ENCODE assay signal across 18 cellular contexts in genomic region chr11:57224537-57224936, GRCh38. TPM values are rescaled to one million over a fixed set of nuclear protein-coding genes. Genes with fewer than 3 reads are reported as not detected.
DNase-seq lines count a peak whose midpoint lies in the region; ATAC-seq and TF ChIP-seq lines count a peak whose summit lies in the region.
"Had no signal": no experiment of that assay in that cellular context is flagged by ENCODE, and none has a peak within 500 bp of the region (broad histone marks: within the 10 kb centered on the region; RNA-seq: fewer than 3 reads in every experiment).

No MANE protein-coding gene starts in this region.

- H3K4me1 ChIP-seq in A673 (ENCODE audit: insufficient read depth, low read length, poor library complexity, severe bottlenecking) (no peaks in the 10 kb centered on the region), foreskin keratinocyte (peaks cover 7% of the 10 kb centered on the region)
- H3K4me1 ChIP-seq: HAP-1 had no signal

- H3K27me3 ChIP-seq in A673 (replicated peaks; ENCODE audit: insufficient read depth, low read depth, low read length, poor library complexity): no peaks in the 10 kb centered on the region
- peaks cover 8% of the 10 kb centered on the region for H3K27me3 ChIP-seq in foreskin keratinocyte

- no peak for TF ChIP-seq CTCF in A673 (conservative IDR thresholded peaks at IDR 0.05; ENCODE audit: low read depth, low read length)
- TF ChIP-seq CTCF in foreskin keratinocyte (conservative IDR thresholded peaks at IDR 0.05): peak; percentile 12

- no peak overlapping the region for H3K27ac ChIP-seq in A673 (ENCODE audit: low read depth, low read length, poor library complexity, severe bottlenecking)
- H3K27ac ChIP-seq in foreskin keratinocyte: no peak overlapping the region

- H3K9me3 ChIP-seq in A673 (ENCODE audit: low read depth, low read length, poor library complexity, severe bottlenecking): no peaks in the 10 kb centered on the region
- H3K9me3 ChIP-seq: HAP-1 had no signal

- CTCF ChIA-PET in A673 (lab: Charles Lee): interaction anchor here (1.0 kb wide), 1 partner anchor 25 kb away, joined by 3 read pairs; no protein-coding TSS in a partner anchor

- ATAC-seq in foreskin keratinocyte (peak; percentile 90), GM19452 (IDR thresholded peaks at IDR 0.05; ENCODE audit: unreplicated experiment) (no peak)
- ATAC-seq: activated CD8-positive, alpha-beta T cell treated with anti-CD3 and anti-CD28 coated beads for 36 hours; Right ventricle myocardium inferior; WTC11 had no signal

- H3K36me3 ChIP-seq in A673 (ENCODE audit: insufficient read depth, low read length, poor library complexity, severe bottlenecking): no peaks in the 10 kb centered on the region
- H3K36me3 ChIP-seq: HAP-1 had no signal

- DNase-seq in A673 (ENCODE audit: low spot score) (peak; percentile 23), HCEC 1CT (peak; percentile 91), amniotic epithelial cell (ENCODE audit: low read depth) (peak; percentile 62), foreskin keratinocyte (peak; percentile 32 to 62), SIG-M5 (lab: John Stamatoyannopoulos, UW) (no peak), NCI-H1417 (lab: John Stamatoyannopoulos, UW) (no peak), DMS79 treated with DMSO at 0.1 percent for 48 hours (lab: John Stamatoyannopoulos, UW) (no peak)
- DNase-seq: activated CD8-positive, alpha-beta T cell treated with anti-CD3 and anti-CD28 coated beads for 36 hours; effector CD8-positive, alpha-beta T cell; GF-D8; immature natural killer cell; NCI-H1092 treated with DMSO at 0.1 percent for 48 hours had no signal

- no TSS peak for BruUV-seq in A673 (replicated peaks; lab: Mats Ljungman, UMichigan)

- intact Hi-C loops in A673 (cut with micrococcal nuclease; ENCODE audit: unreplicated experiment): no loop called here

- no peak overlapping the region for H3K4me3 ChIP-seq in A673 (ENCODE audit: low read depth, low read length, poor library complexity, severe bottlenecking)
- H3K4me3 ChIP-seq: HAP-1 had no signal

- POLR2A ChIA-PET in A673 (lab: Charles Lee; ENCODE audit: low non-redundant PET): no interaction called here

RNA-seq across cellular contexts. Expression of gene APLNR, which starts 12.5 kb away (rescaled TPM):
- total RNA-seq in A673 (2021) (0.66 and 0.67 TPM in 2 replicates), foreskin keratinocyte (not detected in 2 replicates)
- not detected in 2 replicates for polyA plus RNA-seq in foreskin keratinocyte
- total RNA-seq: activated CD8-positive, alpha-beta T cell treated with anti-CD3 and anti-CD28 coated beads for 36 hours; pulmonary artery endothelial cell; T-helper 1 cell treated with Interleukin-12 subunit alpha and Interleukin-12 subunit beta and Interleukin-4 antibody, amounts not matched to agents 30 ng/mL and 1 ng/mL, for 36 hours had no signal

RNA-seq across cellular contexts. Expression of gene LRRC55, which starts 42.8 kb away (rescaled TPM):
- total RNA-seq in A673 (2021): 2.5 and 3.0 TPM in 2 replicates
- total RNA-seq in foreskin keratinocyte: not detected in 2 replicates
- not detected in 2 replicates for polyA plus RNA-seq in foreskin keratinocyte
- total RNA-seq: activated CD8-positive, alpha-beta T cell treated with anti-CD3 and anti-CD28 coated beads for 36 hours; pulmonary artery endothelial cell; T-helper 1 cell treated with Interleukin-12 subunit alpha and Interleukin-12 subunit beta and Interleukin-4 antibody, amounts not matched to agents 30 ng/mL and 1 ng/mL, for 36 hours had no signal
- polyA plus RNA-seq: immature natural killer cell had no signal

Comparison
In these comparisons a context has a peak if more than half of its experiments do, and no peak if none do; other contexts are left out.
1. DNase-seq: peak in A673 (single experiment), HCEC 1CT (single experiment), amniotic epithelial cell (single experiment) and foreskin keratinocyte (2 of 2); none in SIG-M5 (single experiment), NCI-H1417 (0 of 3) and DMS79 treated with DMSO at 0.1 percent for 48 hours (single experiment).